In genomic region chr10:26488344-26488743, GRCh38 we compare ENCODE assay signal across 12 cellular contexts. TPM values are rescaled to one million over a fixed set of nuclear protein-coding genes. Genes with fewer than 3 reads are reported as not detected.
DNase-seq lines count a peak whose midpoint lies in the region; ATAC-seq and TF ChIP-seq lines count a peak whose summit lies in the region.
"Had no signal": no experiment of that assay in that cellular context is flagged by ENCODE, and none has a peak within 500 bp of the region (broad histone marks: within the 10 kb centered on the region; RNA-seq: fewer than 3 reads in every experiment).

No MANE protein-coding gene starts in this region.

- H3K4me3 Mint-ChIP-seq in activated CD4-positive, alpha-beta T cell treated with anti-CD3 and anti-CD28 coated beads for 36 hours: peak overlapping the region; percentile 3
- H3K4me3 Mint-ChIP-seq in stimulated activated memory B cell treated with anti-CD40 and anti-IgM and Interleukin-4, amounts not matched to agents 10 μg/mL and 1 μg/mL and 100 μg/mL, for 72 hours: no peak overlapping the region

- intact Hi-C loops in activated CD4-positive, alpha-beta T cell treated with anti-CD3 and anti-CD28 coated beads for 36 hours (cut with DNase I, micrococcal nuclease): loop anchor here in 1 of 2 experiments (5.0 to 10.0 kb wide), 2 partner anchors 754 to 1016 kb away; partner anchors contain the start of genes ACBD5 and RAB18

- peaks cover 23% of the 10 kb centered on the region for H3K36me3 Mint-ChIP-seq in activated CD4-positive, alpha-beta T cell treated with anti-CD3 and anti-CD28 coated beads for 36 hours (ENCODE audit: low read depth)
- H3K36me3 Mint-ChIP-seq in stimulated activated memory B cell treated with anti-CD40 and anti-IgM and Interleukin-4, amounts not matched to agents 10 μg/mL and 1 μg/mL and 100 μg/mL, for 72 hours: peaks cover 45% of the 10 kb centered on the region

- ATAC-seq in activated CD4-positive, alpha-beta T cell treated with anti-CD3 and anti-CD28 coated beads for 36 hours: no peak
- ATAC-seq in stimulated activated memory B cell treated with anti-CD40 and anti-IgM and Interleukin-4, amounts not matched to agents 10 μg/mL and 1 μg/mL and 100 μg/mL, for 72 hours: no peak
- ATAC-seq: left lung had no signal

- H3K27me3 Mint-ChIP-seq in activated CD4-positive, alpha-beta T cell treated with anti-CD3 and anti-CD28 coated beads for 36 hours: no peaks in the 10 kb centered on the region
- no peaks in the 10 kb centered on the region for H3K27me3 Mint-ChIP-seq in stimulated activated memory B cell treated with anti-CD40 and anti-IgM and Interleukin-4, amounts not matched to agents 10 μg/mL and 1 μg/mL and 100 μg/mL, for 72 hours

- DNase-seq in activated CD4-positive, alpha-beta T cell treated with anti-CD3 and anti-CD28 coated beads for 36 hours: peak; percentile 53
- DNase-seq in activated CD4-positive, alpha-beta T cell treated with anti-CD3 and anti-CD28 coated beads for 1 hour: no peak
- DNase-seq in RKO (ENCODE audit: low spot score) (peak; percentile 75), astrocyte of the spinal cord (ENCODE audit: low read depth, low spot score) (peak; percentile 43), DMS53 treated with DMSO at 0.1 percent for 48 hours (lab: John Stamatoyannopoulos, UW; ENCODE audit: unreplicated experiment) (no peak), SK-N-DZ (ENCODE audit: low spot score) (no peak), NCI-H2029 (lab: John Stamatoyannopoulos, UW) (no peak)
- DNase-seq: left lung; NCI-H1092; NK-92 treated with Interleukin-12 subunit alpha and Interleukin-12 subunit beta, amount 100 ng/mL, for 24 hours; ovary had no signal

- H3K4me1 Mint-ChIP-seq in activated CD4-positive, alpha-beta T cell treated with anti-CD3 and anti-CD28 coated beads for 36 hours: peaks cover 63% of the 10 kb centered on the region
- peaks cover 54% of the 10 kb centered on the region for H3K4me1 Mint-ChIP-seq in stimulated activated memory B cell treated with anti-CD40 and anti-IgM and Interleukin-4, amounts not matched to agents 10 μg/mL and 1 μg/mL and 100 μg/mL, for 72 hours

- in situ Hi-C loops in astrocyte of the spinal cord (cut with HindIII; ENCODE audit: low sequenced_read_pairs): no loop called here

- H3K27ac Mint-ChIP-seq in activated CD4-positive, alpha-beta T cell treated with anti-CD3 and anti-CD28 coated beads for 36 hours: peak overlapping the region; percentile 97
- peak overlapping the region; percentile 97 for H3K27ac Mint-ChIP-seq in stimulated activated memory B cell treated with anti-CD40 and anti-IgM and Interleukin-4, amounts not matched to agents 10 μg/mL and 1 μg/mL and 100 μg/mL, for 72 hours

- CTCF ChIA-PET in activated CD4-positive, alpha-beta T cell treated with anti-CD3 and anti-CD28 coated beads for 36 hours (lab: Charles Lee): no interaction called here

- TF ChIP-seq CTCF in astrocyte of the spinal cord (IDR thresholded peaks at IDR 0.05; ENCODE audit: low read depth, low read length): no peak

- no peaks in the 10 kb centered on the region for H3K9me3 Mint-ChIP-seq in activated CD4-positive, alpha-beta T cell treated with anti-CD3 and anti-CD28 coated beads for 36 hours (ENCODE audit: low read depth)
- H3K9me3 Mint-ChIP-seq in stimulated activated memory B cell treated with anti-CD40 and anti-IgM and Interleukin-4, amounts not matched to agents 10 μg/mL and 1 μg/mL and 100 μg/mL, for 72 hours: no peaks in the 10 kb centered on the region

- H3K4me3 ChIP-seq in astrocyte of the spinal cord (ENCODE audit: low read depth, low read length): no peak overlapping the region
- H3K4me3 ChIP-seq: left lung, ovary had no signal

- POLR2A ChIA-PET in activated CD4-positive, alpha-beta T cell treated with anti-CD3 and anti-CD28 coated beads for 36 hours (lab: Charles Lee): no interaction called here

RNA-seq across cellular contexts. Expression of gene APBB1IP, which starts 50.2 kb away (rescaled TPM):
- 10 to 100 TPM; 53.3 to 66.4 TPM for total RNA-seq in activated CD4-positive, alpha-beta T cell treated with anti-CD3 and anti-CD28 coated beads for 36 hours
- polyA plus RNA-seq in SK-N-DZ (2014; cell fraction: cytosol; rRNA removed): 0.09 TPM in 1 of 2 replicates, not detected in the other
- 0.11 and 0.31 TPM in 2 replicates for polyA plus RNA-seq in SK-N-DZ (2014; cell fraction: nucleus; rRNA removed)

Comparison
In these comparisons a context has a peak if more than half of its experiments do, and no peak if none do; other contexts are left out.
1. DNase-seq: peak in activated CD4-positive, alpha-beta T cell treated with anti-CD3 and anti-CD28 coated beads for 36 hours (single experiment), RKO (single experiment) and astrocyte of the spinal cord (single experiment); none in activated CD4-positive, alpha-beta T cell treated with anti-CD3 and anti-CD28 coated beads for 1 hour (single experiment), DMS53 treated with DMSO at 0.1 percent for 48 hours (single experiment), SK-N-DZ (single experiment) and NCI-H2029 (single experiment).